In the genomic region with DNA sequence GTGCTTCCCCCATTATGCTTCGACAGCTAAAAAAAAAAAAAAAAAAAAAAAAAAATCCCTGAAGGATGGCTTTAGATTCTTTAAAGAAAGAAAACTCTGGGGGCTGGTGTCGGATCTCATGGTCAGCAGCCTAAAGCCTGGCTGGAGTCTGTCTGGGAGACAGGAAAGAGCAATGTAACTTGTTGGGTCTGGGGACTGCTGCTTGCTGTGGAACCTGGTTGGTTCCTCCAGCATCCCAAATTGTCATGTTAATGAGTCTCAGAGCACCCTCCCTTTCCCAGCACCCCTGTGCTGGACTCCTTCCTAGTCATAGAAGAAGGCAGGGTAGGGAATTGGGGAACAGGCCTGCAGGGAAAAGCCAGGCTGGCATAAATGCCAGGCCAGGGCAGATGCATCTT, we compare ENCODE assay signal across 15 cellular contexts. TPM values are rescaled to one million over a fixed set of nuclear protein-coding genes. Genes with fewer than 3 reads are reported as not detected.
DNase-seq lines count a peak whose midpoint lies in the region; ATAC-seq, FAIRE-seq and TF ChIP-seq lines count a peak whose summit lies in the region.
"Had no signal": no experiment of that assay in that cellular context is flagged by ENCODE, and none has a peak within 500 bp of the region (broad histone marks: within the 10 kb centered on the region; RNA-seq: fewer than 3 reads in every experiment).

No MANE protein-coding gene starts in this region.

- in situ Hi-C loops in brain microvascular endothelial cell (cut with HindIII; ENCODE audit: low pct_ligation_motif_present, low sequenced_read_pairs), result loop anchor here (25.0 kb wide), 1 partner anchor 99 kb away; no protein-coding TSS in a partner anchor

- H3K9ac ChIP-seq in NT2/D1 (ENCODE audit: insufficient read length, low read depth), result peak overlapping the region; percentile 38
- H3K9ac ChIP-seq in endodermal cell (ENCODE audit: extremely low read depth, low read length, poor library complexity, severe bottlenecking), result no peak overlapping the region

- H3K27ac ChIP-seq in endodermal cell (ENCODE audit: low read depth, low read length) (no peak overlapping the region), brain microvascular endothelial cell (no peak overlapping the region), pancreas (peak overlapping the region in 1 of 4 donors; percentile 77)
- H3K27ac ChIP-seq: psoas muscle, SJSA1, thoracic aorta had no signal

- peaks cover 78% of the 10 kb centered on the region for H3K4me1 Mint-ChIP-seq in activated T-cell treated with anti-CD3 and anti-CD28 coated beads, Interleukin-2, amount 50 U/mL, for 72 hours (ENCODE audit: low read depth)
- peaks cover 47% of the 10 kb centered on the region for H3K4me1 Mint-ChIP-seq in endodermal cell
- peaks cover 79% of the 10 kb centered on the region for H3K4me1 Mint-ChIP-seq in stimulated activated effector memory CD8-positive, alpha-beta T cell treated with anti-CD3 and anti-CD28 coated beads, Interleukin-12 subunit alpha, Interleukin-12 subunit beta, amount 100 ng/mL, for 72 hours

- no peak for DNase-seq in activated T-cell treated with anti-CD3 and anti-CD28 coated beads, Interleukin-2, amount 50 U/mL, for 72 hours
- DNase-seq in activated T-cell treated with anti-CD3 and anti-CD28 coated beads for 4 hours, result no peak
- no peak for DNase-seq in NT2/D1 (ENCODE audit: low read depth, low spot score)
- no peak for DNase-seq in endodermal cell
- DNase-seq in stimulated activated effector memory CD8-positive, alpha-beta T cell treated with anti-CD3 and anti-CD28 coated beads, Interleukin-12 subunit alpha, Interleukin-12 subunit beta, amount 100 ng/mL, for 72 hours (ENCODE audit: low spot score in 2 of 2), result no peak
- DNase-seq in brain microvascular endothelial cell, result no peak
- no peak for DNase-seq in pancreas
- DNase-seq in NCI-H2081 treated with DMSO at 0.1 percent for 48 hours (lab: John Stamatoyannopoulos, UW), result no peak
- DNase-seq: activated CD8-positive, alpha-beta memory T cell treated with anti-CD3 and anti-CD28 coated beads, Interleukin-2, amount 50 U/mL, for 4 hours; effector CD4-positive, alpha-beta T cell; NCI-H1694; NK-92 treated with Interleukin-12 subunit alpha and Interleukin-12 subunit beta, amount 100 ng/mL, for 24 hours; psoas muscle had no signal

- ATAC-seq in activated T-cell treated with anti-CD3 and anti-CD28 coated beads, Interleukin-2, amount 50 U/mL, for 72 hours (replicated peaks in 1 of 2), result no peak
- no peak for ATAC-seq in stimulated activated effector memory CD8-positive, alpha-beta T cell treated with anti-CD3 and anti-CD28 coated beads, Interleukin-12 subunit alpha, Interleukin-12 subunit beta, amount 100 ng/mL, for 72 hours
- ATAC-seq in pancreas, result no peak
- ATAC-seq: psoas muscle had no signal

- H3K27me3 Mint-ChIP-seq in activated T-cell treated with anti-CD3 and anti-CD28 coated beads, Interleukin-2, amount 50 U/mL, for 72 hours (ENCODE audit: low read depth), result peaks cover 5% of the 10 kb centered on the region
- peaks cover 43% of the 10 kb centered on the region for H3K27me3 Mint-ChIP-seq in endodermal cell (ENCODE audit: insufficient read depth)

- TF ChIP-seq CTCF in endodermal cell (conservative IDR thresholded peaks at IDR 0.05) (no peak), brain microvascular endothelial cell (IDR thresholded peaks at IDR 0.05; ENCODE audit: low read depth, low read length, missing control alignments) (no peak), pancreas (IDR thresholded peaks at IDR 0.05) (no peak)

- FAIRE-seq in pancreas (lab: Jason Lieb, UNC), result no peak

- H3K4me1 ChIP-seq in NT2/D1 (ENCODE audit: insufficient read depth, insufficient read length) (peaks cover 33% of the 10 kb centered on the region), endodermal cell (ENCODE audit: control insufficient read depth, insufficient read depth, low read length) (peaks cover 22% of the 10 kb centered on the region), pancreas (peaks cover 39 to 51% (median 43%) of the 10 kb centered on the region in 3 donors)
- H3K4me1 ChIP-seq: psoas muscle had no signal

- H3K36me3 Mint-ChIP-seq in activated T-cell treated with anti-CD3 and anti-CD28 coated beads, Interleukin-2, amount 50 U/mL, for 72 hours (ENCODE audit: insufficient read depth in 2 of 2), result peaks cover 9% of the 10 kb centered on the region in 2 donors
- H3K36me3 Mint-ChIP-seq in endodermal cell (ENCODE audit: low read depth), result no peaks in the 10 kb centered on the region
- peaks cover 12% of the 10 kb centered on the region for H3K36me3 Mint-ChIP-seq in stimulated activated effector memory CD8-positive, alpha-beta T cell treated with anti-CD3 and anti-CD28 coated beads, Interleukin-12 subunit alpha, Interleukin-12 subunit beta, amount 100 ng/mL, for 72 hours

- H3K36me3 ChIP-seq in NT2/D1 (ENCODE audit: insufficient read depth, insufficient read length, low read length), result peaks cover 11% of the 10 kb centered on the region
- H3K36me3 ChIP-seq in endodermal cell (ENCODE audit: control insufficient read depth, insufficient read depth, low read length), result no peaks in the 10 kb centered on the region
- no peaks in the 10 kb centered on the region for H3K36me3 ChIP-seq in brain microvascular endothelial cell (replicated peaks)
- no peaks in the 10 kb centered on the region for H3K36me3 ChIP-seq in pancreas
- H3K36me3 ChIP-seq: SJSA1, thoracic aorta had no signal

- no peaks in the 10 kb centered on the region for H3K9me3 Mint-ChIP-seq in activated T-cell treated with anti-CD3 and anti-CD28 coated beads, Interleukin-2, amount 50 U/mL, for 72 hours
- no peaks in the 10 kb centered on the region for H3K9me3 Mint-ChIP-seq in endodermal cell
- no peaks in the 10 kb centered on the region for H3K9me3 Mint-ChIP-seq in stimulated activated effector memory CD8-positive, alpha-beta T cell treated with anti-CD3 and anti-CD28 coated beads, Interleukin-12 subunit alpha, Interleukin-12 subunit beta, amount 100 ng/mL, for 72 hours

- peak overlapping the region; percentile 3 for H3K27ac Mint-ChIP-seq in activated T-cell treated with anti-CD3 and anti-CD28 coated beads, Interleukin-2, amount 50 U/mL, for 72 hours
- H3K27ac Mint-ChIP-seq in endodermal cell, result no peak overlapping the region
- H3K27ac Mint-ChIP-seq in stimulated activated effector memory CD8-positive, alpha-beta T cell treated with anti-CD3 and anti-CD28 coated beads, Interleukin-12 subunit alpha, Interleukin-12 subunit beta, amount 100 ng/mL, for 72 hours, result no peak overlapping the region

- H3K4me3 ChIP-seq in NT2/D1 (ENCODE audit: insufficient read length, low read depth), result no peak overlapping the region
- no peak overlapping the region for H3K4me3 ChIP-seq in endodermal cell (ENCODE audit: low read length)
- no peak overlapping the region for H3K4me3 ChIP-seq in brain microvascular endothelial cell (ENCODE audit: low read depth, low read length)
- no peak overlapping the region for H3K4me3 ChIP-seq in pancreas
- H3K4me3 ChIP-seq: SJSA1 had no signal

- intact Hi-C loops in pancreas (cut with DNase I), result no loop called here

- WGBS in endodermal cell (ENCODE audit: insufficient coverage in 1 of 2, insufficient read length in 1 of 2), 2 experiments, result 50% methylated on average over 2 of the region's 2 CpGs; no CpG with 5 or more reads in 1 of the 2 experiments
- 72 to 73% methylated on average over 2 of the region's 2 CpGs for WGBS in pancreas, 2 donors

- H3K27me3 ChIP-seq in NT2/D1 (ENCODE audit: insufficient read depth, insufficient read length) (peaks cover 7% of the 10 kb centered on the region), endodermal cell (ENCODE audit: control insufficient read depth, insufficient read depth, low read length, poor library complexity, severe bottlenecking) (peaks cover 43% of the 10 kb centered on the region), brain microvascular endothelial cell (replicated peaks) (peaks cover 35% of the 10 kb centered on the region), pancreas (no peaks in the 10 kb centered on the region)

- H3K9me3 ChIP-seq in NT2/D1 (ENCODE audit: insufficient read depth, low read length) (no peaks in the 10 kb centered on the region), endodermal cell (ENCODE audit: control insufficient read depth, low read length) (no peaks in the 10 kb centered on the region), pancreas (no peaks in the 10 kb centered on the region)
- H3K9me3 ChIP-seq: psoas muscle, thoracic aorta had no signal

- peak overlapping the region; percentile 74 to 89 for H3K4me3 Mint-ChIP-seq in activated T-cell treated with anti-CD3 and anti-CD28 coated beads, Interleukin-2, amount 50 U/mL, for 72 hours
- H3K4me3 Mint-ChIP-seq in endodermal cell, result peak overlapping the region; percentile 62
- H3K4me3 Mint-ChIP-seq in stimulated activated effector memory CD8-positive, alpha-beta T cell treated with anti-CD3 and anti-CD28 coated beads, Interleukin-12 subunit alpha, Interleukin-12 subunit beta, amount 100 ng/mL, for 72 hours, result peak overlapping the region; percentile 88

RNA-seq across cellular contexts. Expression of gene KCNC4, which starts 3.0 kb away (rescaled TPM):
- total RNA-seq in activated T-cell treated with anti-CD3 and anti-CD28 coated beads, Interleukin-2, amount 50 U/mL, for 72 hours, result 10 to 100 TPM; 19.8 to 28.9 TPM
- 10 to 100 TPM in 1 of 2 donors, 1 to 10 TPM in 1; 7.6 to 10.2 TPM for total RNA-seq in endodermal cell
- polyA plus RNA-seq in endodermal cell (2013, experiment 1 of 2), result 5.3 TPM
- polyA plus RNA-seq in endodermal cell (2013, experiment 2 of 2), result 4.8 TPM
- total RNA-seq in pancreas, result 10 to 100 TPM in 3 of 6 donors, 1 to 10 TPM in 3; 7.8 to 18.6 (median 10.5) TPM
- polyA plus RNA-seq in pancreas, result 1 to 10 TPM; 5.4 to 5.8 TPM
